In genomic region chr10:110644598-110645462, GRCh38 we compare ENCODE assay signal across 7 cellular contexts. TPM values are rescaled to one million over a fixed set of nuclear protein-coding genes. Genes with fewer than 3 reads are reported as not detected.
DNase-seq lines count a peak whose midpoint lies in the region; ATAC-seq and TF ChIP-seq lines count a peak whose summit lies in the region.

No MANE protein-coding gene starts in this region.

- DNase-seq in H9, result no peak
- no peak for DNase-seq in T-cell
- DNase-seq in right atrium auricular region (ENCODE audit: low spot score), result no peak
- no peak for DNase-seq in spleen
- DNase-seq in hippocampal formation (lab: John Stamatoyannopoulos, UW), result no peak

- no peaks in the 10 kb centered on the region for H3K79me2 ChIP-seq in H9 (ENCODE audit: insufficient read depth, low read length)

- H3K18ac ChIP-seq in H9 (ENCODE audit: insufficient read length, low read depth, low read length), result no peak overlapping the region

- no peaks in the 10 kb centered on the region for H3K79me1 ChIP-seq in H9 (ENCODE audit: insufficient read depth, low read depth, low read length, poor library complexity, severe bottlenecking)

- H4K5ac ChIP-seq in H9 (ENCODE audit: insufficient read length, low read depth, low read length), result no peak overlapping the region

- TF ChIP-seq POLR2A in spleen (IDR thresholded peaks at IDR 0.05), result no peak

- peaks cover 5% of the 10 kb centered on the region; the same call in 1 of the 2 replicates for H3K4me1 ChIP-seq in H9 (ENCODE audit: insufficient read depth, low read length)
- peaks cover 0 to 38% of the 10 kb centered on the region in 2 donors for H3K4me1 ChIP-seq in right atrium auricular region
- H3K4me1 ChIP-seq in spleen, result peaks cover 10 to 34% (median 22%) of the 10 kb centered on the region in 6 donors

- H2BK5ac ChIP-seq in H9 (ENCODE audit: insufficient read length, low read length), result no peak overlapping the region

- H2AFZ ChIP-seq in H9 (ENCODE audit: low read length), result no peak overlapping the region

- no peak for ATAC-seq in T-cell (replicated peaks in 1 of 4)
- ATAC-seq in HG03135 (IDR thresholded peaks at IDR 0.05; ENCODE audit: unreplicated experiment), result no peak
- ATAC-seq in GM18868 (IDR thresholded peaks at IDR 0.05; ENCODE audit: unreplicated experiment), result no peak

- POLR2A ChIA-PET in T-cell (lab: Charles Lee), result no interaction called here

- CTCF ChIA-PET in T-cell (lab: Charles Lee), result no interaction called here

- intact Hi-C loops in spleen (cut with DNase I; ENCODE audit: low total_unique reads), result no loop called here

- H4K8ac ChIP-seq in H9 (replicated peaks; ENCODE audit: insufficient read length, low read depth, low read length), result no peak overlapping the region

- H4K91ac ChIP-seq in H9 (ENCODE audit: insufficient read length, low read depth, low read length), result no peak overlapping the region

- no peak overlapping the region for H3K27ac Mint-ChIP-seq in H9
- peak overlapping the region in 1 of 2 donors; percentile 31 for H3K27ac Mint-ChIP-seq in T-cell

- peaks cover 17% of the 10 kb centered on the region for H3K23me2 ChIP-seq in H9 (ENCODE audit: insufficient read length, low read depth, low read length, poor library complexity, severe bottlenecking)

- H3K4me2 ChIP-seq in H9 (ENCODE audit: insufficient read depth, insufficient read length, low read length), result peak overlapping the region; percentile 84

- no peak overlapping the region for H2AK5ac ChIP-seq in H9 (ENCODE audit: insufficient read length, low read length)

- H3K9me3 ChIP-seq in H9 (ENCODE audit: control insufficient read depth, low read depth, low read length), result no peaks in the 10 kb centered on the region
- H3K9me3 ChIP-seq in right atrium auricular region, result no peaks in the 10 kb centered on the region
- H3K9me3 ChIP-seq in spleen, result no peaks in the 10 kb centered on the region

- no peaks in the 10 kb centered on the region for H4K20me1 ChIP-seq in H9 (ENCODE audit: control insufficient read depth, insufficient read depth, insufficient read length)

- H3K36me3 ChIP-seq in right atrium auricular region, result no peaks in the 10 kb centered on the region
- H3K36me3 ChIP-seq in spleen, result no peaks in the 10 kb centered on the region

- H2BK15ac ChIP-seq in H9 (ENCODE audit: low read depth, low read length), result no peak overlapping the region

- H3K27ac ChIP-seq in H9 (ENCODE audit: insufficient read length, low read depth, low read length) (no peak overlapping the region), right atrium auricular region (peak overlapping the region; percentile 85 to 97), spleen (no peak overlapping the region)

- peak overlapping the region; percentile 66 to 83 for H3K4me3 Mint-ChIP-seq in H9
- H3K4me3 Mint-ChIP-seq in T-cell, result peak overlapping the region; percentile 39 to 73 (median 67)

- H3K14ac ChIP-seq in H9 (ENCODE audit: insufficient read depth, low read length), result no peak overlapping the region

- H2BK20ac ChIP-seq in H9 (ENCODE audit: low read depth, low read length, poor library complexity, severe bottlenecking), result no peak overlapping the region

- H2BK120ac ChIP-seq in H9 (ENCODE audit: low read depth, low read length, poor library complexity, severe bottlenecking), result no peak overlapping the region

- WGBS in H9 (ENCODE audit: extremely low coverage, insufficient read length, low lambda C conversion rate), result no CpG with 5 or more reads among the region's 31 CpGs
- WGBS in spleen, 5 donors, result 24 to 45% (median 32%) methylated on average over 28 to 31 of the region's 31 CpGs

- peaks cover 0 to 2% of the 10 kb centered on the region in 2 experiments; a peak in 1 of 5 replicates for H3K9me3 Mint-ChIP-seq in H9
- H3K9me3 Mint-ChIP-seq in T-cell, result no peaks in the 10 kb centered on the region

- H3T11ph ChIP-seq in H9 (ENCODE audit: low read length), result no peak overlapping the region

- H3K4me3 ChIP-seq in right atrium auricular region (peak overlapping the region; percentile 65 to 75), spleen (peak overlapping the region in 7 of 8 donors; percentile 47 to 77 (median 55))

- H2BK12ac ChIP-seq in H9 (ENCODE audit: insufficient read length, low read depth, low read length), result no peak overlapping the region

- H3K9ac ChIP-seq in H9 (ENCODE audit: extremely low read depth, insufficient read length, low read length), result no peak overlapping the region

- no peak overlapping the region for H3K56ac ChIP-seq in H9 (ENCODE audit: insufficient read length, low read depth, low read length)

- H3K36me3 Mint-ChIP-seq in H9 (ENCODE audit: insufficient read depth in 1 of 3, low read depth in 3 of 3) (peaks cover 0 to 3% (median 0%) of the 10 kb centered on the region in 3 experiments; a peak in 1 of 7 replicates), T-cell (no peaks in the 10 kb centered on the region)

- H3K4ac ChIP-seq in H9 (ENCODE audit: low read depth, low read length), result no peak overlapping the region

- H3K4me1 Mint-ChIP-seq in H9 (peaks cover 33 to 42% of the 10 kb centered on the region in 2 experiments), T-cell (peaks cover 26 to 34% (median 29%) of the 10 kb centered on the region in 3 donors)

- H3K27me3 ChIP-seq in H9 (ENCODE audit: insufficient read depth, low read length), result peaks cover 28% of the 10 kb centered on the region; the same call in 1 of the 2 replicates
- no peaks in the 10 kb centered on the region for H3K27me3 ChIP-seq in right atrium auricular region
- H3K27me3 ChIP-seq in spleen (replicated peaks in 1 of 7), result peaks cover 8 to 100% (median 76%) of the 10 kb centered on the region in 7 donors

- H3K23ac ChIP-seq in H9 (ENCODE audit: insufficient read length, low read depth, low read length), result no peak overlapping the region

- H3K27me3 Mint-ChIP-seq in H9 (ENCODE audit: low read depth) (peaks cover 68% of the 10 kb centered on the region), T-cell (peaks cover 49 to 65% of the 10 kb centered on the region in 2 donors)

- TF ChIP-seq CTCF in H9 (conservative IDR thresholded peaks at IDR 0.05) (no peak), right atrium auricular region (IDR thresholded peaks at IDR 0.05) (no peak), spleen (IDR thresholded peaks at IDR 0.05 in 8 of 11, conservative IDR thresholded peaks at IDR 0.05 in 3 of 11) (no peak)

RNA-seq across cellular contexts. Expression of gene RBM20, which starts 0.7 kb away (rescaled TPM):
- 0.15 and 0.17 TPM in 2 replicates for total RNA-seq in H9 (2021)
- total RNA-seq in T-cell, result 1 to 10 TPM in 2 of 5 donors, under 1 TPM in 3; 0.09 to 3.0 (median 0.33) TPM
- 10 to 100 TPM; 51.7 to 59.9 TPM for total RNA-seq in right atrium auricular region
- total RNA-seq in spleen, result under 1 TPM in 6 of 7 donors, not detected in 1; 0.07 to 0.72 (median 0.42) TPM
- polyA plus RNA-seq in spleen, result under 1 TPM; 0.04 to 0.45 (median 0.09) TPM

Comparison
In these comparisons a context has a peak if more than half of its experiments do, and no peak if none do; other contexts are left out.
1. H3K27ac ChIP-seq: peak in right atrium auricular region (2 of 2); none in H9 (single experiment) and spleen (0 of 8).
2. RNA of gene RBM20, which starts 0.7 kb away (total RNA-seq): 51.7 to 59.9 TPM in right atrium auricular region; 0.09 to 3.0 TPM in T-cell, 0.07 to 0.72 TPM in spleen and 0.15 to 0.17 TPM in H9; every median in the first group is over 10 times any median in the second.